In the genomic region with DNA sequence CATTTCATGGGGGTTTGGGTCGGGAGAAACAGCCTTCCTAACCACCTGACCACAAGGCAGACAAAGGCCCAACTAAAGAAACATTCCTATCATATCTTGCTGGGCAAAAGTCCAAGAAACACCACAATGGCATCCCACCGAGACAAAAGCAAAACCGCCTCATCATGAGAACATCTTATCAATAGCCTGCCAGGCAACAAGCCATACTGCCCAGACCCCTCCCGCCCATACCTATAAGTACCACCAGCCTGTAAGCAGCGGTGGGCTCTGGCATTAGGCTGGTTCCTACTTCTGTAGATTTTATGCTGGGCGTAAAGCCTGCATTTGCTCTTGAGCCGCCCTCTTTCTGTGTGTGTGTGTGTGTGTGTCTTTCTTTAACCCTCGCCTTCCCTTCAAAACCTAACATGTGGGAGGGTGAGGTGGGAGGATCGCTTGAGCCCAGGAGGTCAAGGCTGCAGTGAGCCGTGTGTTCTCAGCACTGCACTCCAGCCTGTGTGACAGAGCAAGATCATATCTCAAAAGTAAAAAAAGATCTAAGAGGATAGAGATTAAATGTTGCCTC, we compare ENCODE assay signal across 13 cellular contexts. TPM values are rescaled to one million over a fixed set of nuclear protein-coding genes. Genes with fewer than 3 reads are reported as not detected.
DNase-seq lines count a peak whose midpoint lies in the region; ATAC-seq, FAIRE-seq and TF ChIP-seq lines count a peak whose summit lies in the region.
"Had no signal": no experiment of that assay in that cellular context is flagged by ENCODE, and none has a peak within 500 bp of the region (broad histone marks: within the 10 kb centered on the region; RNA-seq: fewer than 3 reads in every experiment).

No MANE protein-coding gene starts in this region.

- ATAC-seq in GM21529 (IDR thresholded peaks at IDR 0.05; ENCODE audit: unreplicated experiment) (no peak), GM18907 (IDR thresholded peaks at IDR 0.05; ENCODE audit: unreplicated experiment) (no peak)
- ATAC-seq: stimulated activated effector memory CD8-positive, alpha-beta T cell treated with anti-CD3 and anti-CD28 coated beads, Interleukin-12 subunit alpha, Interleukin-12 subunit beta, amount 100 ng/mL, for 72 hours had no signal

- H2AK5ac ChIP-seq in neuronal stem cell (ENCODE audit: low read depth, low read length) = no peak overlapping the region

- H3K36me3 ChIP-seq in endothelial cell of umbilical vein (ENCODE audit: control insufficient read depth in 2 of 2, extremely low read depth in 1 of 2, insufficient read depth in 2 of 2, low read length in 2 of 2) = no peaks in the 10 kb centered on the region
- no peaks in the 10 kb centered on the region for H3K36me3 ChIP-seq in neuronal stem cell (replicated peaks in 1 of 2; ENCODE audit: control insufficient read depth in 2 of 2, insufficient read depth in 2 of 2, low read length in 2 of 2)
- H3K36me3 ChIP-seq in kidney (ENCODE audit: control insufficient read depth in 1 of 2, insufficient read depth in 2 of 2, low read length in 2 of 2) = no peaks in the 10 kb centered on the region
- H3K36me3 ChIP-seq: right lobe of liver had no signal

- TF ChIP-seq CTCF in endothelial cell of umbilical vein (IDR thresholded peaks at IDR 0.05; ENCODE audit: extremely low read depth in 1 of 2, insufficient read depth in 1 of 2, low read depth in 1 of 2, low read length in 2 of 2) (no peak), kidney (IDR thresholded peaks at IDR 0.05; ENCODE audit: borderline replicate concordance, extremely low read depth, insufficient read depth) (no peak)

- H3K27ac ChIP-seq in endothelial cell of umbilical vein (ENCODE audit: insufficient read depth, low read depth, low read length) (no peak overlapping the region), neuronal stem cell (replicated peaks; ENCODE audit: low read length) (no peak overlapping the region), kidney (ENCODE audit: low read depth in 2 of 2, low read length in 2 of 2) (no peak overlapping the region)
- H3K27ac ChIP-seq: right lobe of liver had no signal

- H4K20me1 ChIP-seq in endothelial cell of umbilical vein (replicated peaks; ENCODE audit: control insufficient read depth, extremely low read depth, insufficient read depth, low read length) = no peaks in the 10 kb centered on the region

- dilution Hi-C loops in endothelial cell of umbilical vein (cut with MboI; ENCODE audit: extremely low pct_ligation_motif_present, low sequenced_read_pairs) = no loop called here

- no TSS peak for BruUV-seq in endothelial cell of umbilical vein (replicated peaks; lab: Mats Ljungman, UMichigan)

- H3K4me3 ChIP-seq in endothelial cell of umbilical vein (replicated peaks in 1 of 3; ENCODE audit: insufficient read depth in 1 of 3, low read depth in 1 of 3, low read length in 3 of 3) (no peak overlapping the region), neuronal stem cell (ENCODE audit: low read length in 2 of 2) (no peak overlapping the region), kidney (ENCODE audit: low read length in 2 of 2) (no peak overlapping the region)
- H3K4me3 ChIP-seq: right lobe of liver had no signal

- no peak overlapping the region for H2BK5ac ChIP-seq in neuronal stem cell (ENCODE audit: low read length)

- no peaks in the 10 kb centered on the region for H3K27me3 ChIP-seq in endothelial cell of umbilical vein (ENCODE audit: control insufficient read depth in 2 of 2, insufficient read depth in 2 of 2, low read length in 2 of 2)
- no peaks in the 10 kb centered on the region for H3K27me3 ChIP-seq in neuronal stem cell (ENCODE audit: control insufficient read depth in 3 of 3, insufficient read depth in 3 of 3, low read depth in 1 of 3, low read length in 3 of 3)
- H3K27me3 ChIP-seq: right lobe of liver had no signal

- no peak overlapping the region for H4K91ac ChIP-seq in neuronal stem cell (ENCODE audit: low read depth, low read length, poor library complexity)

- H2BK15ac ChIP-seq in neuronal stem cell (ENCODE audit: low read length) = no peak overlapping the region

- H2BK12ac ChIP-seq in neuronal stem cell (ENCODE audit: low read length) = no peak overlapping the region

- no peaks in the 10 kb centered on the region for H3K79me2 ChIP-seq in endothelial cell of umbilical vein (ENCODE audit: control insufficient read depth, insufficient read depth, low read length)

- no peak overlapping the region for H4K8ac ChIP-seq in neuronal stem cell (ENCODE audit: low read depth, low read length)

- no peaks in the 10 kb centered on the region for H3K9me1 ChIP-seq in endothelial cell of umbilical vein (replicated peaks; ENCODE audit: control insufficient read depth, extremely low read depth, insufficient read depth, low read length)

- CTCF ChIA-PET in endothelial cell of umbilical vein (lab: Charles Lee) = interaction anchor here (1.5 to 2.3 kb wide), 2 partner anchors 14 to 35 kb away, joined by 3 to 7 read pairs; no protein-coding TSS in a partner anchor

- no peak overlapping the region for H3K4me2 ChIP-seq in endothelial cell of umbilical vein (ENCODE audit: insufficient read depth, low read length)
- no peak overlapping the region for H3K4me2 ChIP-seq in neuronal stem cell (ENCODE audit: insufficient read depth, low read length, poor library complexity, severe bottlenecking)

- DNase-seq in ELF-1 (ENCODE audit: low read depth, low spot score) = peak; percentile 13
- DNase-seq in OCI-M1 (lab: John Stamatoyannopoulos, UW) = peak; percentile 94
- DNase-seq in endothelial cell of umbilical vein (ENCODE audit: low read depth, low spot score) = peak; percentile 42
- no peak for DNase-seq in neuronal stem cell (ENCODE audit: low spot score)
- no peak for DNase-seq in T1000 (lab: John Stamatoyannopoulos, UW)
- DNase-seq in kidney = no peak
- DNase-seq: activated CD4-positive, alpha-beta memory T cell treated with anti-CD3 and anti-CD28 coated beads for 36 hours; caudate nucleus; DMS53; right lobe of liver had no signal

- intact Hi-C loops in endothelial cell of umbilical vein (cut with micrococcal nuclease) = no loop called here
- intact Hi-C loops in kidney (cut with DNase I) = no loop called here

- no peak overlapping the region for H3K4ac ChIP-seq in neuronal stem cell (ENCODE audit: low read length)

- H3K4me1 ChIP-seq in endothelial cell of umbilical vein (ENCODE audit: control insufficient read depth, extremely low read depth, insufficient read depth, low read length) = peaks cover 5% of the 10 kb centered on the region
- peaks cover 0 to 2% of the 10 kb centered on the region in 2 donors for H3K4me1 ChIP-seq in neuronal stem cell (ENCODE audit: control insufficient read depth in 2 of 2, insufficient read depth in 1 of 2, low read depth in 1 of 2, low read length in 2 of 2)
- no peaks in the 10 kb centered on the region for H3K4me1 ChIP-seq in kidney (ENCODE audit: control insufficient read depth in 1 of 2, insufficient read depth in 1 of 2, low read depth in 1 of 2, low read length in 2 of 2)
- H3K4me1 ChIP-seq: right lobe of liver had no signal

- FAIRE-seq in endothelial cell of umbilical vein (lab: Jason Lieb, UNC) (peak; percentile 90), kidney (lab: Jason Lieb, UNC) (no peak)

- POLR2A ChIA-PET in endothelial cell of umbilical vein (lab: Charles Lee) = no interaction called here

- no peak overlapping the region for H3K23ac ChIP-seq in neuronal stem cell (ENCODE audit: low read depth, low read length, poor library complexity)

- peak overlapping the region; percentile 64 for H2AFZ ChIP-seq in endothelial cell of umbilical vein (ENCODE audit: low read depth, low read length)
- H2AFZ ChIP-seq in neuronal stem cell (ENCODE audit: low read length) = peak overlapping the region; percentile 12

- WGBS in neuronal stem cell (ENCODE audit: extremely low coverage in 2 of 2, insufficient read length in 2 of 2, insufficient replicate concordance in 1 of 2), 2 donors = no CpG with 5 or more reads among the region's 10 CpGs

- H3K79me1 ChIP-seq in neuronal stem cell (ENCODE audit: low read depth, low read length) = no peaks in the 10 kb centered on the region

- TF ChIP-seq POLR2A in endothelial cell of umbilical vein (IDR thresholded peaks at IDR 0.05; ENCODE audit: low read depth, low read length) = no peak

- H3K14ac ChIP-seq in neuronal stem cell (ENCODE audit: low read length) = no peak overlapping the region

- H2BK120ac ChIP-seq in neuronal stem cell (ENCODE audit: low read depth, low read length) = no peak overlapping the region

- no peaks in the 10 kb centered on the region for H3K9me3 ChIP-seq in endothelial cell of umbilical vein (replicated peaks; ENCODE audit: control insufficient read depth, insufficient read depth, low read length)
- H3K9me3 ChIP-seq in neuronal stem cell (replicated peaks in 1 of 2; ENCODE audit: control insufficient read depth in 2 of 2, insufficient read depth in 1 of 2, low read depth in 1 of 2, low read length in 2 of 2) = no peaks in the 10 kb centered on the region
- H3K9me3 ChIP-seq in kidney (ENCODE audit: control insufficient read depth in 1 of 2, low read length in 2 of 2) = no peaks in the 10 kb centered on the region
- H3K9me3 ChIP-seq: right lobe of liver had no signal

- H3K18ac ChIP-seq in neuronal stem cell (ENCODE audit: low read length) = no peak overlapping the region

- H3K9ac ChIP-seq in endothelial cell of umbilical vein (replicated peaks; ENCODE audit: extremely low read depth, insufficient read depth, low read length) (no peak overlapping the region), neuronal stem cell (ENCODE audit: low read depth, low read length, poor library complexity) (no peak overlapping the region), kidney (ENCODE audit: low read length in 2 of 2) (no peak overlapping the region)

TF ChIP-seq in endothelial cell of umbilical vein, 7 proteins besides CTCF, POLR2A, EP300 and RAD21:
- TF ChIP-seq MYC (IDR thresholded peaks at IDR 0.05; ENCODE audit: low read depth, low read length) (no peak), GATA2 (IDR thresholded peaks at IDR 0.05; ENCODE audit: insufficient read depth, insufficient read length, low read depth, low read length) (peak; percentile 50)
- TF ChIP-seq, protein P1, sequence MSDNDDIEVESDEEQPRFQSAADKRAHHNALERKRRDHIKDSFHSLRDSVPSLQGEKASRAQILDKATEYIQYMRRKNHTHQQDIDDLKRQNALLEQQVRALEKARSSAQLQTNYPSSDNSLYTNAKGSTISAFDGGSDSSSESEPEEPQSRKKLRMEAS (IDR thresholded peaks at IDR 0.05; ENCODE audit: insufficient read depth, insufficient read length) = no peak

RNA-seq across cellular contexts. Expression of gene PDE6A, which starts 56.9 kb away (rescaled TPM):
- total RNA-seq in endothelial cell of umbilical vein (not detected in 2 replicates), kidney (0.03 TPM)
- polyA plus RNA-seq in endothelial cell of umbilical vein (not detected in 2 replicates), kidney (ENCODE audit: insufficient read depth, low read depth, low replicate concordance) (not detected)
- not detected in 2 replicates for polyA plus RNA-seq in endothelial cell of umbilical vein (2011; cell fraction: cytosol; rRNA removed)
- not detected in 2 replicates for polyA plus RNA-seq in endothelial cell of umbilical vein (2011; cell fraction: nucleus; rRNA removed)
- polyA plus RNA-seq in endothelial cell of umbilical vein (2012) = 0.07 TPM in 1 of 2 replicates, not detected in the other
- not detected in 2 replicates for polyA minus RNA-seq in endothelial cell of umbilical vein
- polyA minus RNA-seq in endothelial cell of umbilical vein (2011; cell fraction: cytosol; rRNA and poly(A)+ RNA removed) = not detected
- polyA minus RNA-seq in endothelial cell of umbilical vein (2011; cell fraction: nucleus; rRNA and poly(A)+ RNA removed) = not detected in 2 replicates
- not detected for polyA plus RNA-seq in neuronal stem cell (2013, experiment 1 of 2)
- not detected for polyA plus RNA-seq in neuronal stem cell (2013, experiment 2 of 2)
- total RNA-seq: activated CD4-positive, alpha-beta memory T cell treated with anti-CD3 and anti-CD28 coated beads for 36 hours; right lobe of liver had no signal

Comparison
In these comparisons a context has a peak if more than half of its experiments do, and no peak if none do; other contexts are left out.
1. DNase-seq: peak in ELF-1 (single experiment), OCI-M1 (single experiment) and endothelial cell of umbilical vein (single experiment); none in neuronal stem cell (single experiment), T1000 (single experiment) and kidney (single experiment).